8 cellular contexts compared by ENCODE assay signal in genomic region chr15:99511865-99512632, GRCh38. TPM values are rescaled to one million over a fixed set of nuclear protein-coding genes. Genes with fewer than 3 reads are reported as not detected.
DNase-seq lines count a peak whose midpoint lies in the region; ATAC-seq, FAIRE-seq and TF ChIP-seq lines count a peak whose summit lies in the region.

No MANE protein-coding gene starts in this region.

- H3K27ac ChIP-seq in caudate nucleus (ENCODE audit: low read depth, low read length) (peak overlapping the region; percentile 49), suprapubic skin (peak overlapping the region; percentile 36), small intestine (ENCODE audit: low read depth in 1 of 2, low read length in 1 of 2) (no peak overlapping the region), PC-3 (ENCODE audit: low read length) (no peak overlapping the region)

- no peak for ATAC-seq in activated CD8-positive, alpha-beta memory T cell treated with anti-CD3 and anti-CD28 coated beads, Interleukin-2, amount 10 ng/mL, durations not matched to agents 7 days and 5 days
- ATAC-seq in HG03097 (IDR thresholded peaks at IDR 0.05; ENCODE audit: low FRiP score, unreplicated experiment) (peak; percentile 56), PC-3 (no peak)

- no peak overlapping the region for H3K27ac Mint-ChIP-seq in activated CD8-positive, alpha-beta memory T cell treated with anti-CD3 and anti-CD28 coated beads, Interleukin-2, amount 10 ng/mL, durations not matched to agents 7 days and 5 days

- no peaks in the 10 kb centered on the region for H3K36me3 Mint-ChIP-seq in activated CD8-positive, alpha-beta memory T cell treated with anti-CD3 and anti-CD28 coated beads, Interleukin-2, amount 10 ng/mL, durations not matched to agents 7 days and 5 days

- H3K36me3 ChIP-seq in suprapubic skin (no peaks in the 10 kb centered on the region), small intestine (ENCODE audit: control insufficient read depth in 2 of 2, insufficient read depth in 2 of 2, low read length in 2 of 2) (no peaks in the 10 kb centered on the region), PC-3 (ENCODE audit: low read depth, low read length) (no peaks in the 10 kb centered on the region)

- 59% methylated on average over 14 of the region's 14 CpGs for WGBS in suprapubic skin
- WGBS in small intestine, 3 donors = 61 to 81% (median 72%) methylated on average over 14 of the region's 14 CpGs

- CTCF ChIA-PET in activated CD8-positive, alpha-beta memory T cell treated with anti-CD3 and anti-CD28 coated beads, Interleukin-2, amount 10 ng/mL, durations not matched to agents 7 days and 5 days (lab: Charles Lee) = interaction anchor here (1.1 kb wide), 1 partner anchor 221 kb away, joined by 3 read pairs; the partner anchor contains the start of gene LYSMD4
- CTCF ChIA-PET in PC-3 (lab: Charles Lee) = no interaction called here

- TF ChIP-seq POLR2A in suprapubic skin (IDR thresholded peaks at IDR 0.05) = no peak

- POLR2A ChIA-PET in PC-3 (lab: Charles Lee; ENCODE audit: unreplicated experiment) = no interaction called here

- H3K4me2 ChIP-seq in PC-3 (ENCODE audit: low read length) = no peak overlapping the region

- H3K4me3 ChIP-seq in suprapubic skin (no peak overlapping the region), small intestine (ENCODE audit: low read depth in 1 of 2, low read length in 2 of 2) (no peak overlapping the region), PC-3 (ENCODE audit: low read length) (no peak overlapping the region)

- no peak for FAIRE-seq in small intestine (lab: Jason Lieb, UNC)

- no peaks in the 10 kb centered on the region for H3K9me2 ChIP-seq in PC-3 (replicated peaks; ENCODE audit: low read length)

- peaks cover 43% of the 10 kb centered on the region for H3K4me1 Mint-ChIP-seq in activated CD8-positive, alpha-beta memory T cell treated with anti-CD3 and anti-CD28 coated beads, Interleukin-2, amount 10 ng/mL, durations not matched to agents 7 days and 5 days

- intact Hi-C loops in PC-3 (cut with micrococcal nuclease) = no loop called here

- H2AFZ ChIP-seq in PC-3 (ENCODE audit: low read length) = no peak overlapping the region

- BruUV-seq in PC-3 (replicated peaks; lab: Mats Ljungman, UMichigan) = no TSS peak

- H3K4me1 ChIP-seq in suprapubic skin (peaks cover 44% of the 10 kb centered on the region), small intestine (ENCODE audit: control insufficient read depth in 2 of 2, insufficient read depth in 1 of 2, low read depth in 1 of 2, low read length in 1 of 2) (peaks cover 0 to 5% of the 10 kb centered on the region in 2 donors), PC-3 (ENCODE audit: insufficient read depth, low read length) (peaks cover 21% of the 10 kb centered on the region)

- H3K9me3 ChIP-seq in suprapubic skin (no peaks in the 10 kb centered on the region), small intestine (ENCODE audit: control insufficient read depth, low read depth) (no peaks in the 10 kb centered on the region), PC-3 (ENCODE audit: low read length) (no peaks in the 10 kb centered on the region)

- DNase-seq in activated CD8-positive, alpha-beta memory T cell treated with anti-CD3 and anti-CD28 coated beads, Interleukin-2, amount 10 ng/mL, durations not matched to agents 7 days and 5 days = peak; percentile 35
- DNase-seq in activated CD8-positive, alpha-beta memory T cell treated with anti-CD3 and anti-CD28 coated beads, Interleukin-2, amount 50 U/mL, for 4 hours = no peak
- no peak for DNase-seq in caudate nucleus (lab: John Stamatoyannopoulos, UW)
- DNase-seq in suprapubic skin (ENCODE audit: low spot score in 2 of 2) = no peak
- DNase-seq in small intestine = no peak
- no peak for DNase-seq in PC-3
- DNase-seq in activated CD4-positive, alpha-beta T cell treated with anti-CD3 and anti-CD28 coated beads, Interleukin-2, amount 50 U/mL, for 4 hours = no peak

- H3K9ac ChIP-seq in PC-3 (ENCODE audit: low read length) = no peak overlapping the region

- no peaks in the 10 kb centered on the region for H3K79me2 ChIP-seq in PC-3 (ENCODE audit: low read length)

- H3K4me3 Mint-ChIP-seq in activated CD8-positive, alpha-beta memory T cell treated with anti-CD3 and anti-CD28 coated beads, Interleukin-2, amount 10 ng/mL, durations not matched to agents 7 days and 5 days = no peak overlapping the region

- no peaks in the 10 kb centered on the region for H3F3A ChIP-seq in PC-3 (ENCODE audit: low read length, unreplicated experiment)

- no peaks in the 10 kb centered on the region for H4K20me1 ChIP-seq in PC-3 (ENCODE audit: low read length)

- peaks cover 17% of the 10 kb centered on the region for H3K27me3 Mint-ChIP-seq in activated CD8-positive, alpha-beta memory T cell treated with anti-CD3 and anti-CD28 coated beads, Interleukin-2, amount 10 ng/mL, durations not matched to agents 7 days and 5 days

- TF ChIP-seq CTCF in suprapubic skin (IDR thresholded peaks at IDR 0.05) = no peak
- no peak for TF ChIP-seq CTCF in PC-3 (conservative IDR thresholded peaks at IDR 0.05; ENCODE audit: low read depth, low read length)

- TF ChIP-seq EP300 in suprapubic skin (IDR thresholded peaks at IDR 0.05) = no peak

- H3K27me3 ChIP-seq in suprapubic skin (no peaks in the 10 kb centered on the region), small intestine (ENCODE audit: control insufficient read depth in 2 of 2, insufficient read depth in 2 of 2, low read length in 2 of 2) (no peaks in the 10 kb centered on the region), PC-3 (ENCODE audit: low read length) (no peaks in the 10 kb centered on the region)

- no peaks in the 10 kb centered on the region for H3K9me3 Mint-ChIP-seq in activated CD8-positive, alpha-beta memory T cell treated with anti-CD3 and anti-CD28 coated beads, Interleukin-2, amount 10 ng/mL, durations not matched to agents 7 days and 5 days (ENCODE audit: low read depth)

RNA-seq across cellular contexts. Expression of gene MEF2A, which starts 53.7 kb away (rescaled TPM):
- 10 to 100 TPM; 20.4 to 23.4 TPM for total RNA-seq in activated CD8-positive, alpha-beta memory T cell treated with anti-CD3 and anti-CD28 coated beads, Interleukin-2, amount 10 ng/mL, durations not matched to agents 7 days and 5 days
- total RNA-seq in suprapubic skin = 100 to 1,000 TPM in 1 of 4 donors, 10 to 100 TPM in 3; 70.1 to 222 (median 78.8) TPM
- 10 to 100 TPM; 11.2 to 12.7 (median 12.6) TPM for polyA plus RNA-seq in small intestine
- 16.5 and 21.3 TPM in 2 replicates for total RNA-seq in PC-3 (2014; rRNA removed)

Comparison
In these comparisons a context has a peak if more than half of its experiments do, and no peak if none do; other contexts are left out.
1. H3K27ac ChIP-seq: peak in caudate nucleus (single experiment) and suprapubic skin (single experiment); none in small intestine (0 of 2) and PC-3 (single experiment).